In the genomic region with DNA sequence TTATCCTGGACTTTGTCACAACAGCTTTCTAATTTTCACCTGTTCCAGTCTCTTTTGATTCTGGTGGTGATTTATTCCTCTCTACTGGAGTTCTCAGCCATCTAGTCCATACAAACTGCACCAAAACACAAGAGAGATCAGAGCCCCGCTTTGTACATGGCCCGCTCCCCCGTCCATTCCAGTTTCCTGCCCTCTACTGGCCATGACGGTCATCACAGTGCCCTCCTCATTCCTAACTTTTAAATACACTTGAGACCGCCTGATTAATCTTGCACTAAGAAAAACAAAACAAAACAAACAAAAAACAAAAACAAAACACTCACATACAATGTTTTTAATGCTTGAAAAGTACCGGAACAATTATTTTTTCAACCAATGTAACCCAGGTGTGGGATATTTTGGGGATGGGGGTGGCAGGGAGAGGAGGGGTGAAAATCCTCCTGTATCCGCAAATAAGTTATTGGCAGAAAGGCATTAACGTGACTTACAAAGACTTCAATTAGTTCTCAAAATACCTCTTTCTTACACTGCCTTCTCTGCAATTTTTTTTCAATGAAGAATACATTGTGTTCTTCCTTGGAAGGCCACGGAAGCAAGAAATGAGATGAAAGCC, we compare ENCODE assay signal across 7 cellular contexts.
A peak's percentile ranks its signal among the peaks of the same experiment; 100 is the strongest.
DNase-seq lines count a peak whose midpoint lies in the region; ATAC-seq, FAIRE-seq and TF ChIP-seq lines count a peak whose summit lies in the region.

No MANE protein-coding gene starts in this region.

- no peak overlapping the region for H3K4me3 Mint-ChIP-seq in T-helper 17 cell

- peak; percentile 10 for DNase-seq in GM12891 (ENCODE audit: insufficient read length, low spot score)
- DNase-seq in kidney glomerular epithelial cell (lab: John Stamatoyannopoulos, UW), result peak; percentile 20
- DNase-seq in NCI-H1930 (lab: John Stamatoyannopoulos, UW), result no peak
- DNase-seq in T-helper 17 cell, result no peak

- ATAC-seq in T-helper 17 cell (no peak), HG03280 (IDR thresholded peaks at IDR 0.05; ENCODE audit: unreplicated experiment) (no peak)

- TF ChIP-seq POLR2A in GM12891 (IDR thresholded peaks at IDR 0.05; ENCODE audit: low read depth, low read length), result no peak

- H3K9ac ChIP-seq in HUES64 (ENCODE audit: low read depth, low read length), result peak overlapping the region; percentile 76

- H3K4me1 Mint-ChIP-seq in T-helper 17 cell, result no peaks in the 10 kb centered on the region

- no peaks in the 10 kb centered on the region for H3K36me3 ChIP-seq in HUES64 (ENCODE audit: insufficient read depth, low read length)

- peaks cover 17% of the 10 kb centered on the region for H3K27me3 Mint-ChIP-seq in T-helper 17 cell

- peak overlapping the region; percentile 66 for H3K4me3 ChIP-seq in HUES64 (ENCODE audit: low read length)
- H3K4me3 ChIP-seq in WI38 (ENCODE audit: low read depth, low read length), result no peak overlapping the region

- no peak overlapping the region for H3K27ac ChIP-seq in HUES64 (ENCODE audit: low read depth, low read length)

- peaks cover 24% of the 10 kb centered on the region for H3K4me1 ChIP-seq in HUES64 (ENCODE audit: insufficient read depth, low read length)

- peak; percentile 47 for TF ChIP-seq CTCF in WI38 (IDR thresholded peaks at IDR 0.05; ENCODE audit: low read depth, low read length)

- 65% methylated on average over 8 of the region's 9 CpGs for WGBS in HUES64

- H3K9me3 ChIP-seq in HUES64 (ENCODE audit: insufficient read depth, low read depth, low read length) (no peaks in the 10 kb centered on the region; the same call in 1 of the 2 replicates), T-helper 17 cell (ENCODE audit: control insufficient read depth, low read length, poor library complexity, severe bottlenecking) (no peaks in the 10 kb centered on the region)

- H3K27me3 ChIP-seq in HUES64 (ENCODE audit: insufficient read depth, low read length), result no peaks in the 10 kb centered on the region

- no peak for FAIRE-seq in GM12891 (lab: Jason Lieb, UNC)

- peaks cover 2% of the 10 kb centered on the region for H3K36me3 Mint-ChIP-seq in T-helper 17 cell (ENCODE audit: low read depth)

- no peak overlapping the region for H3K27ac Mint-ChIP-seq in T-helper 17 cell

TF ChIP-seq in GM12891, 5 proteins besides CTCF, POLR2A, EP300 and RAD21:
- TF ChIP-seq POLR2AphosphoS5 (IDR thresholded peaks at IDR 0.05; ENCODE audit: low read depth, low read length), result no peak
- no peak for TF ChIP-seq PAX5 (IDR thresholded peaks at IDR 0.05; ENCODE audit: insufficient read depth, low read length, severe bottlenecking)
TF ChIP-seq in GM12891: peak in this region for 0.

Comparison
In these comparisons a context has a peak if more than half of its experiments do, and no peak if none do; other contexts are left out.
1. DNase-seq: peak in GM12891 (single experiment) and kidney glomerular epithelial cell (single experiment); none in NCI-H1930 (0 of 2) and T-helper 17 cell (0 of 3).